In genomic region chr9:128274245-128274644, GRCh38 we compare ENCODE assay signal across 1 cellular context.
TF ChIP-seq lines count a peak whose summit lies in the region.

No MANE protein-coding gene starts in this region.

TF ChIP-seq in WTC11, 78 proteins besides CTCF, POLR2A, EP300 and RAD21 (continued from another document):
- TF ChIP-seq ZNF512 (CRISPR knock-in tag; IDR thresholded peaks at IDR 0.05; ENCODE audit: borderline replicate concordance) = no peak
- TF ChIP-seq, protein P1, sequence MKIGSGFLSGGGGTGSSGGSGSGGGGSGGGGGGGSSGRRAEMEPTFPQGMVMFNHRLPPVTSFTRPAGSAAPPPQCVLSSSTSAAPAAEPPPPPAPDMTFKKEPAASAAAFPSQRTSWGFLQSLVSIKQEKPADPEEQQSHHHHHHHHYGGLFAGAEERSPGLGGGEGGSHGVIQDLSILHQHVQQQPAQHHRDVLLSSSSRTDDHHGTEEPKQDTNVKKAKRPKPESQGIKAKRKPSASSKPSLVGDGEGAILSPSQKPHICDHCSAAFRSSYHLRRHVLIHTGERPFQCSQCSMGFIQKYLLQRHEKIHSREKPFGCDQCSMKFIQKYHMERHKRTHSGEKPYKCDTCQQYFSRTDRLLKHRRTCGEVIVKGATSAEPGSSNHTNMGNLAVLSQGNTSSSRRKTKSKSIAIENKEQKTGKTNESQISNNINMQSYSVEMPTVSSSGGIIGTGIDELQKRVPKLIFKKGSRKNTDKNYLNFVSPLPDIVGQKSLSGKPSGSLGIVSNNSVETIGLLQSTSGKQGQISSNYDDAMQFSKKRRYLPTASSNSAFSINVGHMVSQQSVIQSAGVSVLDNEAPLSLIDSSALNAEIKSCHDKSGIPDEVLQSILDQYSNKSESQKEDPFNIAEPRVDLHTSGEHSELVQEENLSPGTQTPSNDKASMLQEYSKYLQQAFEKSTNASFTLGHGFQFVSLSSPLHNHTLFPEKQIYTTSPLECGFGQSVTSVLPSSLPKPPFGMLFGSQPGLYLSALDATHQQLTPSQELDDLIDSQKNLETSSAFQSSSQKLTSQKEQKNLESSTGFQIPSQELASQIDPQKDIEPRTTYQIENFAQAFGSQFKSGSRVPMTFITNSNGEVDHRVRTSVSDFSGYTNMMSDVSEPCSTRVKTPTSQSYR (CRISPR knock-in tag; IDR thresholded peaks at IDR 0.05) = no peak
- TF ChIP-seq GRHL2 (CRISPR knock-in tag; IDR thresholded peaks at IDR 0.05; ENCODE audit: insufficient replicate concordance, severe bottlenecking) = no peak
